In genomic region chr1:225532240-225532944, GRCh38 we compare ENCODE assay signal across 28 cellular contexts.
DNase-seq lines count a peak whose midpoint lies in the region; ATAC-seq, FAIRE-seq and TF ChIP-seq lines count a peak whose summit lies in the region.
"Had no signal": no experiment of that assay in that cellular context is flagged by ENCODE, and none has a peak within 500 bp of the region (broad histone marks: within the 10 kb centered on the region; RNA-seq: fewer than 3 reads in every experiment).

No MANE protein-coding gene starts in this region.

- no peaks in the 10 kb centered on the region for H3K9me3 ChIP-seq in A549
- H3K9me3 ChIP-seq in HUES48 (ENCODE audit: control insufficient read depth, insufficient read depth, low read length) = no peaks in the 10 kb centered on the region
- H3K9me3 ChIP-seq: gastroesophageal sphincter, sigmoid colon, SK-N-SH, tibial nerve had no signal

- H3K27ac ChIP-seq in A549 (no peak overlapping the region), HUES48 (ENCODE audit: low read depth, low read length) (peak overlapping the region; percentile 53)
- H3K27ac ChIP-seq: gastroesophageal sphincter, RWPE1, tibial nerve, WERI-Rb-1 had no signal

- CTCF ChIA-PET in A549 (lab: Yijun Ruan, JAX) = interaction anchor here (1.0 to 1.2 kb wide), 2 partner anchors 10 to 57 kb away, joined by 4 read pairs; no protein-coding TSS in a partner anchor

- no peak overlapping the region for H3K4me2 ChIP-seq in A549
- H3K4me2 ChIP-seq: SK-N-SH had no signal

- H3K27me3 Mint-ChIP-seq in activated T-cell treated with anti-CD3 and anti-CD28 coated beads, Interleukin-2, amount 50 U/mL, for 72 hours (ENCODE audit: low read depth) = peaks cover 14% of the 10 kb centered on the region

- no peak for TF ChIP-seq RAD21 in A549 (conservative IDR thresholded peaks at IDR 0.05 in 1 of 2, IDR thresholded peaks at IDR 0.05 in 1 of 2)

- no peaks in the 10 kb centered on the region for H3K27me3 ChIP-seq in HUES48 (ENCODE audit: control insufficient read depth, insufficient read depth, low read length)
- H3K27me3 ChIP-seq: gastroesophageal sphincter, sigmoid colon, tibial nerve had no signal

- FAIRE-seq in A549 (lab: Jason Lieb, UNC) = no peak
- FAIRE-seq: colon had no signal

- no peak overlapping the region for H3K27ac Mint-ChIP-seq in activated T-cell treated with anti-CD3 and anti-CD28 coated beads, Interleukin-2, amount 50 U/mL, for 72 hours
- H3K27ac Mint-ChIP-seq: activated CD8-positive, alpha-beta memory T cell treated with anti-CD3 and anti-CD28 coated beads, Interleukin-2, amount 10 ng/mL, durations not matched to agents 7 days and 5 days; activated naive CD4-positive, alpha-beta T cell treated with anti-CD3 and anti-CD28 coated beads for 36 hours; T-helper 17 cell had no signal

- no peaks in the 10 kb centered on the region for H3K4me1 Mint-ChIP-seq in activated T-cell treated with anti-CD3 and anti-CD28 coated beads, Interleukin-2, amount 50 U/mL, for 72 hours (ENCODE audit: low read depth)
- H3K4me1 Mint-ChIP-seq: activated CD8-positive, alpha-beta memory T cell treated with anti-CD3 and anti-CD28 coated beads, Interleukin-2, amount 10 ng/mL, durations not matched to agents 7 days and 5 days; T-helper 17 cell had no signal

- H3K4me3 Mint-ChIP-seq in activated T-cell treated with anti-CD3 and anti-CD28 coated beads, Interleukin-2, amount 50 U/mL, for 72 hours = no peak overlapping the region
- H3K4me3 Mint-ChIP-seq: activated CD8-positive, alpha-beta memory T cell treated with anti-CD3 and anti-CD28 coated beads, Interleukin-2, amount 10 ng/mL, durations not matched to agents 7 days and 5 days; activated naive CD4-positive, alpha-beta T cell treated with anti-CD3 and anti-CD28 coated beads for 36 hours; T-helper 17 cell had no signal

- no peak for TF ChIP-seq EP300 in A549 (IDR thresholded peaks at IDR 0.05)

- no peaks in the 10 kb centered on the region for H3K36me3 Mint-ChIP-seq in activated T-cell treated with anti-CD3 and anti-CD28 coated beads, Interleukin-2, amount 50 U/mL, for 72 hours (ENCODE audit: insufficient read depth in 2 of 2)
- H3K36me3 Mint-ChIP-seq: activated CD8-positive, alpha-beta memory T cell treated with anti-CD3 and anti-CD28 coated beads, Interleukin-2, amount 10 ng/mL, durations not matched to agents 7 days and 5 days had no signal

- no peak for TF ChIP-seq CTCF in A549 (IDR thresholded peaks at IDR 0.05)
- no peak for TF ChIP-seq CTCF in epithelial cell of esophagus (IDR thresholded peaks at IDR 0.05; ENCODE audit: insufficient read depth, low read depth, low read length, missing control alignments)

- H3K36me3 ChIP-seq in HUES48 (ENCODE audit: control insufficient read depth, insufficient read depth, low read length) = peaks cover 32% of the 10 kb centered on the region
- H3K36me3 ChIP-seq: tibial nerve had no signal

- POLR2A ChIA-PET in A549 (lab: Yijun Ruan, JAX) = interaction anchor here (0.5 kb wide), 1 partner anchor 96 kb away, joined by 4 read pairs; no protein-coding TSS in a partner anchor

- no peak for ATAC-seq in A549
- ATAC-seq in activated T-cell treated with anti-CD3 and anti-CD28 coated beads, Interleukin-2, amount 50 U/mL, for 72 hours (replicated peaks in 1 of 2) = no peak
- ATAC-seq: activated CD8-positive, alpha-beta memory T cell treated with anti-CD3 and anti-CD28 coated beads, Interleukin-2, amount 10 ng/mL, durations not matched to agents 7 days and 5 days; gastroesophageal sphincter; T-helper 17 cell had no signal

- peaks cover 22% of the 10 kb centered on the region for H3K4me1 ChIP-seq in A549
- peaks cover 63% of the 10 kb centered on the region for H3K4me1 ChIP-seq in HUES48 (ENCODE audit: control insufficient read depth, insufficient read depth, low read length)
- H3K4me1 ChIP-seq: tibial nerve had no signal

- TF ChIP-seq POLR2A in A549 (IDR thresholded peaks at IDR 0.05; ENCODE audit: low read length) = no peak

- no peak overlapping the region for H3K9ac ChIP-seq in HUES48 (ENCODE audit: low read depth, low read length)
- H3K9ac ChIP-seq: SK-N-SH had no signal

- no peak for DNase-seq in A549 (ENCODE audit: low read depth in 1 of 2, low spot score in 1 of 2)
- peak; percentile 5 for DNase-seq in NCI-H748 treated with DMSO at 0.1 percent for 48 hours (lab: John Stamatoyannopoulos, UW)
- DNase-seq in epithelial cell of esophagus (ENCODE audit: low read depth) = peak; percentile 59
- DNase-seq in DMS153 (lab: John Stamatoyannopoulos, UW) = no peak
- DNase-seq in inferior parietal cortex (ENCODE audit: extremely low spot score) = no peak
- DNase-seq in activated T-cell treated with anti-CD3 and anti-CD28 coated beads, Interleukin-2, amount 50 U/mL, for 72 hours = no peak
- DNase-seq in NCI-H345 (lab: John Stamatoyannopoulos, UW) = no peak
- DNase-seq: activated CD4-positive, alpha-beta T cell treated with anti-CD3 and anti-CD28 coated beads, Interleukin-2, amount 50 U/mL, for 1 hour; activated CD8-positive, alpha-beta memory T cell treated with anti-CD3 and anti-CD28 coated beads, Interleukin-2, amount 10 ng/mL, durations not matched to agents 7 days and 5 days; activated naive CD4-positive, alpha-beta T cell treated with anti-CD3 and anti-CD28 coated beads for 36 hours; amniotic stem cell; effector memory CD4-positive, alpha-beta T cell; EL; islet precursor cell; KG1; MM.1S; NCI-H2029; posterior cingulate gyrus; sigmoid colon; SK-N-SH; stimulated activated CD8-positive, alpha-beta memory T cell treated with anti-CD3 and anti-CD28 coated beads, Interleukin-4, amount 100 ng/mL, for 48 hours; T-helper 17 cell; WERI-Rb-1 had no signal

- no peaks in the 10 kb centered on the region for H3K9me3 Mint-ChIP-seq in activated T-cell treated with anti-CD3 and anti-CD28 coated beads, Interleukin-2, amount 50 U/mL, for 72 hours
- H3K9me3 Mint-ChIP-seq: activated naive CD4-positive, alpha-beta T cell treated with anti-CD3 and anti-CD28 coated beads for 36 hours had no signal

- 91% methylated on average over 2 of the region's 2 CpGs for WGBS in A549 (ENCODE audit: missing lambda C conversion rate)

- H3K4me3 ChIP-seq in A549 (no peak overlapping the region), HUES48 (ENCODE audit: low read depth, low read length) (no peak overlapping the region), epithelial cell of esophagus (ENCODE audit: low read length) (no peak overlapping the region)
- H3K4me3 ChIP-seq: gastroesophageal sphincter, sigmoid colon, tibial nerve had no signal

TF ChIP-seq in A549, 52 proteins besides CTCF, POLR2A, EP300 and RAD21:
- TF ChIP-seq RNF2 (IDR thresholded peaks at IDR 0.05; ENCODE audit: borderline replicate concordance, low read depth) = no peak
- TF ChIP-seq ESRRA (IDR thresholded peaks at IDR 0.05; ENCODE audit: borderline replicate concordance, low read length) = no peak
- TF ChIP-seq POLR2AphosphoS2 (conservative IDR thresholded peaks at IDR 0.05; ENCODE audit: low read length) = no peak
- peak; percentile 14 for TF ChIP-seq MAFK (IDR thresholded peaks at IDR 0.05; ENCODE audit: partially characterized antibody)
- TF ChIP-seq KDM5A (IDR thresholded peaks at IDR 0.05) = no peak

Comparison
In these comparisons a context has a peak if more than half of its experiments do, and no peak if none do; other contexts are left out.
1. DNase-seq: peak in NCI-H748 treated with DMSO at 0.1 percent for 48 hours (single experiment) and epithelial cell of esophagus (single experiment); none in A549 (0 of 2), DMS153 (single experiment), inferior parietal cortex (single experiment), activated T-cell treated with anti-CD3 and anti-CD28 coated beads, Interleukin-2, amount 50 U/mL, for 72 hours (0 of 2) and NCI-H345 (single experiment).